In genomic region chr14:73719361-73719760, GRCh38 we compare ENCODE assay signal across 1 cellular context.
TF ChIP-seq lines count a peak whose summit lies in the region.

No MANE protein-coding gene starts in this region.

TF ChIP-seq in IMR-90, 13 proteins besides CTCF, POLR2A, EP300 and RAD21:
- TF ChIP-seq MXI1 (IDR thresholded peaks at IDR 0.05; ENCODE audit: borderline replicate concordance, low read depth, low read length) (no peak), RCOR1 (IDR thresholded peaks at IDR 0.05; ENCODE audit: insufficient replicate concordance, low read length) (no peak), USF2 (IDR thresholded peaks at IDR 0.05; ENCODE audit: low read depth, low read length) (no peak), SMC3 (IDR thresholded peaks at IDR 0.05; ENCODE audit: low read depth, low read length) (no peak), MAFK (IDR thresholded peaks at IDR 0.05; ENCODE audit: low read depth, low read length) (no peak), CHD1 (IDR thresholded peaks at IDR 0.05; ENCODE audit: low read depth, low read length) (no peak), ELK1 (IDR thresholded peaks at IDR 0.05; ENCODE audit: borderline replicate concordance, low read depth, low read length) (no peak), MAZ (IDR thresholded peaks at IDR 0.05; ENCODE audit: borderline replicate concordance, low read depth, low read length) (no peak), BHLHE40 (IDR thresholded peaks at IDR 0.05; ENCODE audit: low read depth, low read length) (no peak), FOS (IDR thresholded peaks at IDR 0.05; ENCODE audit: low read depth, low read length) (no peak), RFX5 (IDR thresholded peaks at IDR 0.05; ENCODE audit: low read depth, low read length) (no peak), CEBPB (IDR thresholded peaks at IDR 0.05; ENCODE audit: low read depth, low read length) (no peak), NFE2L2 (IDR thresholded peaks at IDR 0.05; ENCODE audit: low read depth, low read length) (no peak)
